Comparison of ENCODE assay signal across 9 cellular contexts in the genomic region with DNA sequence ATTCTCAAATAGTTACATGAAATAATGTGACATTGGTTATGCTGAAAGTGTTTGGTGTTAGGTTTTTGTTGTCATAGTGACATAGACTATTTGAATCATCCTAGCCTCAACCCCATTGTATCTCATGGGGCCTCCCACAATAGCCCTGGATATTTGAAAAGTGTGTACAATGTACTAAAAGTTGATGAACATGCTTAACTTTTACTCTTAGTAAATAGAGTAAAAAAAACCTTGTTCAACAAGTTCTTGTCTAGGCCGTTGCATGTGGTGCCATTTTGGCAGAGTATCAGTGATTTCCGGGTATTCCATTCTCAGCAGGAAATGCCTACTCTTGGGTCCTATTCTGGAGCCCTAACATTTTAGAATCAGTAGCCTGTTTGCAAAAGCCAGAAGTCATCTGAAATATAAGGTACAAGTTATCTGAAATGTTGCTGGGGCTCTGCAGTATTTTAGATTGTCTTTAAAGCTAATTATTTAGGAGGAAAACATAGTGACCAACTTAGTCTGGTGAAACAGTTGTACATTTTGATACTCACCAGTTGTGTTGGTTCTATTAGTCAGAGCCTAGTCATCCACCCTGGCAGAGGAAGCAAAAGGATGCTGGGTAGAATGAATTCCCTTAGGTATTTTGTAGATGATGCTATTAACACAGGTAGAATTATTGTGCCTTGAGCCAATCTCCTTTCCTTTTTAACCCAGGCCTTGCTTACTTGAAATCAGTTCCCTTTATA.
A peak's percentile ranks its signal among the peaks of the same experiment; 100 is the strongest.
DNase-seq lines count a peak whose midpoint lies in the region; ATAC-seq, FAIRE-seq and TF ChIP-seq lines count a peak whose summit lies in the region.
"Had no signal": no experiment of that assay in that cellular context is flagged by ENCODE, and none has a peak within 500 bp of the region (broad histone marks: within the 10 kb centered on the region; RNA-seq: fewer than 3 reads in every experiment).

No MANE protein-coding gene starts in this region.

- H3K36me3 ChIP-seq in OCI-LY1 (ENCODE audit: insufficient read depth, low read length) (peaks cover 61% of the 10 kb centered on the region), skeletal muscle satellite cell (ENCODE audit: insufficient read depth, low read length) (no peaks in the 10 kb centered on the region), H7 (replicated peaks; ENCODE audit: control insufficient read depth, insufficient read depth, low read length) (no peaks in the 10 kb centered on the region)

- no peaks in the 10 kb centered on the region for H3F3A ChIP-seq in OCI-LY1 (ENCODE audit: insufficient read depth, low read length)

- peaks cover 2% of the 10 kb centered on the region for H3K27me3 Mint-ChIP-seq in endothelial cell (ENCODE audit: unreplicated experiment)

- TF ChIP-seq CTCF in OCI-LY1 (IDR thresholded peaks at IDR 0.05; ENCODE audit: low read length) = no peak
- no peak for TF ChIP-seq CTCF in endothelial cell (IDR thresholded peaks at IDR 0.05; ENCODE audit: unreplicated experiment)

- no peak overlapping the region for H3K4me3 Mint-ChIP-seq in endothelial cell (ENCODE audit: unreplicated experiment)

- H3K4me3 ChIP-seq in OCI-LY1 (ENCODE audit: low read depth, low read length, poor library complexity, severe bottlenecking) = no peak overlapping the region
- H3K4me3 ChIP-seq in skeletal muscle satellite cell (ENCODE audit: low read length) = peak overlapping the region; percentile 46
- H3K4me3 ChIP-seq in H7 (ENCODE audit: insufficient read depth, low read depth, low read length) = no peak overlapping the region

- H3K9me3 ChIP-seq in OCI-LY1 (ENCODE audit: low read length) = no peaks in the 10 kb centered on the region
- H3K9me3 ChIP-seq in skeletal muscle satellite cell (replicated peaks; ENCODE audit: low read length) = no peaks in the 10 kb centered on the region

- no peaks in the 10 kb centered on the region for H4K20me1 ChIP-seq in OCI-LY1 (ENCODE audit: insufficient read depth, low read length)

- DNase-seq in endothelial cell (ENCODE audit: low spot score) = no peak
- DNase-seq in H7 = no peak
- no peak for DNase-seq in HTR-8/SVneo (ENCODE audit: insufficient read length, low spot score)

- H3K4me2 ChIP-seq in OCI-LY1 (ENCODE audit: low read length) (no peak overlapping the region), skeletal muscle satellite cell (ENCODE audit: low read length) (peak overlapping the region; percentile 68)

- H3K9me2 ChIP-seq in OCI-LY1 (ENCODE audit: low read depth, low read length) = no peaks in the 10 kb centered on the region

- H3K9ac ChIP-seq in OCI-LY1 (ENCODE audit: low read length) (no peak overlapping the region), skeletal muscle satellite cell (ENCODE audit: low read depth, low read length) (peak overlapping the region; percentile 61)

- H3K27ac ChIP-seq in OCI-LY1 (ENCODE audit: low read depth, low read length, poor library complexity, severe bottlenecking) = peak overlapping the region; percentile 26

- H3K79me2 ChIP-seq in OCI-LY1 (ENCODE audit: insufficient read depth, low read length) = no peaks in the 10 kb centered on the region

- H3K4me1 ChIP-seq in OCI-LY1 (ENCODE audit: insufficient read depth, low read length, severe bottlenecking) (peaks cover 23% of the 10 kb centered on the region), skeletal muscle satellite cell (ENCODE audit: control insufficient read depth, insufficient read depth, low read length) (peaks cover 29% of the 10 kb centered on the region)

- peak; percentile 29 for ATAC-seq in GM18861 (IDR thresholded peaks at IDR 0.05; ENCODE audit: unreplicated experiment)
- ATAC-seq in HG03139 (IDR thresholded peaks at IDR 0.05; ENCODE audit: unreplicated experiment) = no peak
- no peak for ATAC-seq in GM21526 (IDR thresholded peaks at IDR 0.05; ENCODE audit: low FRiP score, unreplicated experiment)

- H2AFZ ChIP-seq in OCI-LY1 (ENCODE audit: low read length) = no peak overlapping the region

- H3K27ac Mint-ChIP-seq in endothelial cell (ENCODE audit: unreplicated experiment) = peak overlapping the region; percentile 69

- H3K4me1 Mint-ChIP-seq in endothelial cell (ENCODE audit: unreplicated experiment) = peaks cover 14% of the 10 kb centered on the region

- FAIRE-seq in HTR-8/SVneo (lab: Jason Lieb, UNC) = no peak
- FAIRE-seq: endometrium had no signal

- H3K36me3 Mint-ChIP-seq in endothelial cell (ENCODE audit: low read depth, unreplicated experiment) = no peaks in the 10 kb centered on the region

- no peaks in the 10 kb centered on the region for H3K9me3 Mint-ChIP-seq in endothelial cell (ENCODE audit: unreplicated experiment)

- no peaks in the 10 kb centered on the region for H3K27me3 ChIP-seq in OCI-LY1 (ENCODE audit: insufficient read depth, low read length)
- H3K27me3 ChIP-seq in skeletal muscle satellite cell (ENCODE audit: control insufficient read depth, insufficient read depth, low read length) = no peaks in the 10 kb centered on the region
- H3K27me3 ChIP-seq in H7 (ENCODE audit: control insufficient read depth, insufficient read depth, low read length) = no peaks in the 10 kb centered on the region
